In genomic region chr4:84028340-84028739, GRCh38 we compare ENCODE assay signal across 12 cellular contexts.
"Had no signal": no experiment of that assay in that cellular context is flagged by ENCODE, and none has a peak within 500 bp of the region (broad histone marks: within the 10 kb centered on the region; RNA-seq: fewer than 3 reads in every experiment).

No MANE protein-coding gene starts in this region.

- H3K27ac ChIP-seq: cardiac muscle cell, heart left ventricle, pancreas, transverse colon had no signal

- H3K4me1 ChIP-seq: heart left ventricle, pancreas, transverse colon had no signal

- H3K4me3 ChIP-seq: cardiac muscle cell, heart left ventricle, pancreas, transverse colon had no signal

- DNase-seq: activated CD4-positive, alpha-beta memory T cell treated with anti-CD3 and anti-CD28 coated beads, Interleukin-2, amount 10 ng/mL, durations not matched to agents 7 days and 5 days; activated CD4-positive, alpha-beta T cell treated with anti-CD3 and anti-CD28 coated beads for 36 hours; activated T-cell treated with anti-CD3 and anti-CD28 coated beads, Interleukin-2, amount 50 U/mL, for 72 hours; heart left ventricle; kidney; pancreas; stimulated activated CD4-positive, alpha-beta T cell treated with anti-CD3 and anti-CD28 coated beads, Interleukin-12 subunit alpha, Interleukin-12 subunit beta, amount 100 ng/mL, for 4 hours; stimulated activated naive CD4-positive, alpha-beta T cell; substantia nigra; T-helper 9 cell; transverse colon had no signal

- H3K9me3 ChIP-seq: pancreas, transverse colon had no signal

- H3K36me3 ChIP-seq: cardiac muscle cell, heart left ventricle, pancreas, transverse colon had no signal

- ATAC-seq: activated CD4-positive, alpha-beta T cell treated with anti-CD3 and anti-CD28 coated beads for 36 hours; activated T-cell treated with anti-CD3 and anti-CD28 coated beads, Interleukin-2, amount 50 U/mL, for 72 hours; heart left ventricle; pancreas had no signal

- H3K27me3 ChIP-seq: cardiac muscle cell, pancreas, transverse colon had no signal
